ENCODE assay signal across 29 cellular contexts in the genomic region with DNA sequence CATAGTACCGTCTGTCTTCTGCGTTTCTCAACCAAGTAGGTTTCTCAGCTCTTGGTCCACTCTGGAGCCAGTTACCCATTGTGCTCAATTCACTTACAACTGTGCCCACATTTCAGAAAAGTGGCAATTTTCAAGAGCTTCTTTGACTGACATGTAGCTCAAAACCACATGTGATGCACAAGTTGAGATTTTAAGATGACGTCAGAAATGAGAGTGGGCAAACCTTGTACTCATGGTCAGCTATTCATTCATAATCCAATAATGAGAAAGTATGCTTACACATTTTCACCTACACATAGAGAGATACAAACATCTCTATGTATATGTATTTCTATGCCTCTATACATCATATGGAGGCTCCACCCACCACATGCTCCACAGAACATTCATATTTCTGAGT.
"Had no signal": no experiment of that assay in that cellular context is flagged by ENCODE, and none has a peak within 500 bp of the region (broad histone marks: within the 10 kb centered on the region; RNA-seq: fewer than 3 reads in every experiment).

No MANE protein-coding gene starts in this region.

- H3K27ac ChIP-seq: colonic mucosa, coronary artery, dorsolateral prefrontal cortex, epithelial cell of prostate, esophagus muscularis mucosa, esophagus squamous epithelium, foreskin keratinocyte, gastrocnemius medialis, gastroesophageal sphincter, heart left ventricle, heart right ventricle had no signal

- H3K4me3 ChIP-seq: colonic mucosa, coronary artery, dorsolateral prefrontal cortex, esophagus muscularis mucosa, esophagus squamous epithelium, gastrocnemius medialis, gastroesophageal sphincter, heart left ventricle, heart right ventricle had no signal

- DNase-seq: colonic mucosa; cortex of kidney; dermis blood vessel endothelial cell; dorsolateral prefrontal cortex; effector CD4-positive, alpha-beta T cell; effector CD8-positive, alpha-beta T cell; effector memory CD4-positive, alpha-beta T cell; effector memory CD8-positive, alpha-beta T cell; endodermal cell; erythroblast; esophagus squamous epithelium; foreskin fibroblast; foreskin keratinocyte; foreskin melanocyte; gastrocnemius medialis; glutamatergic neuron; head of caudate nucleus; heart left ventricle; heart right ventricle had no signal

- H3K27me3 ChIP-seq: colonic mucosa, esophagus muscularis mucosa, esophagus squamous epithelium, foreskin keratinocyte, gastrocnemius medialis, gastroesophageal sphincter, heart left ventricle, heart right ventricle had no signal

- H3K4me3 Mint-ChIP-seq: dendritic cell treated with granulocyte-macrophage colony-stimulating factor and Interleukin-4, amounts not matched to agents 40 ng/mL and 50 ng/mL, for 4 days; effector memory CD8-positive, alpha-beta T cell; endodermal cell had no signal

- H3K9me3 ChIP-seq: colonic mucosa, esophagus muscularis mucosa, gastrocnemius medialis, gastroesophageal sphincter had no signal

- H3K4me1 ChIP-seq: colonic mucosa, esophagus squamous epithelium, foreskin keratinocyte had no signal

- FAIRE-seq: colon, endometrium, endothelial cell of umbilical vein, frontal cortex had no signal

- H3K4me1 Mint-ChIP-seq: endodermal cell had no signal

- ATAC-seq: effector memory CD8-positive, alpha-beta T cell; esophagus mucosa; foreskin keratinocyte; gastrocnemius medialis; gastroesophageal sphincter; heart left ventricle; heart right ventricle had no signal

- H3K27ac Mint-ChIP-seq: dendritic cell treated with granulocyte-macrophage colony-stimulating factor and Interleukin-4, amounts not matched to agents 40 ng/mL and 50 ng/mL, for 4 days; effector memory CD8-positive, alpha-beta T cell; endodermal cell had no signal

- H3K36me3 ChIP-seq: colonic mucosa, esophagus muscularis mucosa, esophagus squamous epithelium, gastrocnemius medialis, gastroesophageal sphincter, heart left ventricle, heart right ventricle had no signal

- H3K9me3 Mint-ChIP-seq: effector memory CD8-positive, alpha-beta T cell; endodermal cell had no signal
